20 cellular contexts compared by ENCODE assay signal in genomic region chr15:81224232-81224631, GRCh38. TPM values are rescaled to one million over a fixed set of nuclear protein-coding genes. Genes with fewer than 3 reads are reported as not detected.
A peak's percentile ranks its signal among the peaks of the same experiment; 100 is the strongest.
DNase-seq lines count a peak whose midpoint lies in the region; ATAC-seq and TF ChIP-seq lines count a peak whose summit lies in the region.
"Had no signal": no experiment of that assay in that cellular context is flagged by ENCODE, and none has a peak within 500 bp of the region (broad histone marks: within the 10 kb centered on the region; RNA-seq: fewer than 3 reads in every experiment).

No MANE protein-coding gene starts in this region.

- TF ChIP-seq EP300 in sigmoid colon (IDR thresholded peaks at IDR 0.05): no peak

- peaks cover 5% of the 10 kb centered on the region for H3K4me1 Mint-ChIP-seq in MCF 10A (ENCODE audit: insufficient read depth, unreplicated experiment)
- H3K4me1 Mint-ChIP-seq: B cell had no signal

- TF ChIP-seq CTCF in breast epithelium (IDR thresholded peaks at IDR 0.05) (no peak), MCF 10A (IDR thresholded peaks at IDR 0.05; ENCODE audit: unreplicated experiment) (no peak), sigmoid colon (IDR thresholded peaks at IDR 0.05) (no peak)

- DNase-seq in breast epithelium (ENCODE audit: low spot score in 2 of 2) (peak in 1 of 2 donors; percentile 28), MCF 10A (ENCODE audit: unreplicated experiment) (no peak), left ventricle myocardium superior (peak; percentile 38), sigmoid colon (no peak), NCI-H146 (lab: John Stamatoyannopoulos, UW) (no peak)
- DNase-seq: Caco-2; CD4-positive, CD25-positive, alpha-beta regulatory T cell; DMS153; EL; HFFc6; NCI-H1092 treated with DMSO at 0.1 percent for 48 hours; NCI-H187 treated with DMSO at 0.1 percent for 48 hours; NCI-H69 had no signal

- BruUV-seq in MCF 10A (replicated peaks; lab: Mats Ljungman, UMichigan): no TSS peak

- POLR2A ChIA-PET in MCF 10A (lab: Yijun Ruan, JAX): no interaction called here

- 87 to 95% methylated on average over 1 of the region's 1 CpG for WGBS in sigmoid colon, 2 donors

- intact Hi-C loops in breast epithelium (cut with DNase I; ENCODE audit: low total_unique reads) (no loop called here), MCF 10A (cut with micrococcal nuclease) (no loop called here), left ventricle myocardium superior (cut with micrococcal nuclease) (no loop called here), sigmoid colon (cut with DNase I) (no loop called here)

- H3K4me1 ChIP-seq in breast epithelium (no peaks in the 10 kb centered on the region), sigmoid colon (no peaks in the 10 kb centered on the region)
- H3K4me1 ChIP-seq: Caco-2 had no signal

- H3K27me3 ChIP-seq in breast epithelium (no peaks in the 10 kb centered on the region), sigmoid colon (no peaks in the 10 kb centered on the region)

- CTCF ChIA-PET in MCF 10A (lab: Yijun Ruan, JAX): no interaction called here

- ATAC-seq in left ventricle myocardium superior (peak; percentile 54), HG03097 (IDR thresholded peaks at IDR 0.05; ENCODE audit: low FRiP score, unreplicated experiment) (no peak), HG02870 (IDR thresholded peaks at IDR 0.05; ENCODE audit: unreplicated experiment) (no peak), GM18868 (IDR thresholded peaks at IDR 0.05; ENCODE audit: unreplicated experiment) (no peak)

- H3K4me3 ChIP-seq in breast epithelium (no peak overlapping the region), sigmoid colon (no peak overlapping the region)

- no peaks in the 10 kb centered on the region for H3K27me3 Mint-ChIP-seq in MCF 10A (ENCODE audit: insufficient read depth, unreplicated experiment)

- H3K9me3 ChIP-seq in breast epithelium: no peaks in the 10 kb centered on the region
- H3K9me3 ChIP-seq in sigmoid colon: no peaks in the 10 kb centered on the region
- H3K9me3 ChIP-seq: Caco-2 had no signal

- H3K27ac Mint-ChIP-seq in MCF 10A (ENCODE audit: low read depth, unreplicated experiment): no peak overlapping the region
- H3K27ac Mint-ChIP-seq: B cell; CD4-positive, CD25-positive, alpha-beta regulatory T cell; HFFc6 had no signal

- H3K27ac ChIP-seq in breast epithelium: peak overlapping the region; percentile 42 to 78
- H3K27ac ChIP-seq in sigmoid colon: peak overlapping the region in 3 of 4 donors; percentile 51 to 69 (median 61)
- H3K27ac ChIP-seq: 22Rv1, KMS-11 had no signal

- H3K36me3 Mint-ChIP-seq in MCF 10A (ENCODE audit: insufficient read depth, unreplicated experiment): no peaks in the 10 kb centered on the region
- H3K36me3 Mint-ChIP-seq: CD4-positive, CD25-positive, alpha-beta regulatory T cell had no signal

- no peaks in the 10 kb centered on the region for H3K9me3 Mint-ChIP-seq in MCF 10A (ENCODE audit: unreplicated experiment)
- H3K9me3 Mint-ChIP-seq: CD4-positive, CD25-positive, alpha-beta regulatory T cell; HFFc6 had no signal

- H3K4me3 Mint-ChIP-seq in MCF 10A (ENCODE audit: unreplicated experiment): no peak overlapping the region
- H3K4me3 Mint-ChIP-seq: B cell; CD4-positive, CD25-positive, alpha-beta regulatory T cell; HFFc6 had no signal

- H3K36me3 ChIP-seq in breast epithelium (no peaks in the 10 kb centered on the region), sigmoid colon (no peaks in the 10 kb centered on the region)

- TF ChIP-seq POLR2A in breast epithelium (IDR thresholded peaks at IDR 0.05) (no peak), sigmoid colon (IDR thresholded peaks at IDR 0.05) (no peak)

RNA-seq across cellular contexts. Expression of gene IL16, which starts 27.6 kb away (rescaled TPM):
- 10 to 100 TPM; 11.1 to 40.5 (median 20.3) TPM for total RNA-seq in breast epithelium
- total RNA-seq in MCF 10A (2022): 0.72 and 0.81 TPM in 2 replicates
- 5.5 TPM for total RNA-seq in left ventricle myocardium superior
- 10 to 100 TPM in 2 of 4 donors, 1 to 10 TPM in 2; 6.2 to 26.3 (median 12.5) TPM for total RNA-seq in sigmoid colon
- 10 to 100 TPM in 1 of 3 donors, 1 to 10 TPM in 2; 3.0 to 52.8 (median 6.6) TPM for polyA plus RNA-seq in sigmoid colon
- total RNA-seq: Caco-2, HFFc6, M059J had no signal
